Comparison of ENCODE assay signal across 11 cellular contexts in the genomic region with DNA sequence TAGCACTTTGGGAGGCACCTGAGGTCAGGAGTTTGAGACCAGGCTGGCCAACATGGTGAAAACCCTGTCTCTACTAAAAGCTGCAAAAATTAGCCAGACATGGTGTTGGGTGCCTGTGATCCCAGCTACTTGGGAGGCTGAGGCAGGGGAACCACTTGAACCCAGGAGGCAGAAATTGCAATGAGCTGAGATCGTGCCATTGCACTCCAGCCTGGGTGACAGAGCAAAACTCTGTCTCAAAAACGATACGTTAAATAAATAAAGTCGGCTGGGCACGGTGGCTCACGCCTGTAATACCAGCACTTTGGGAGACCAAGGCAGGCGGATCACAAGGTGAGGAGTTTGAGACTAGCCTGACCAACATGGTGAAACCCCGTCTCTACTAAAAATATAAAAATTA. TPM values are rescaled to one million over a fixed set of nuclear protein-coding genes. Genes with fewer than 3 reads are reported as not detected.
"Had no signal": no experiment of that assay in that cellular context is flagged by ENCODE, and none has a peak within 500 bp of the region (broad histone marks: within the 10 kb centered on the region; RNA-seq: fewer than 3 reads in every experiment).

No MANE protein-coding gene starts in this region.

RNA-seq across cellular contexts. Expression of gene SLC23A1, which starts 27.2 kb away (rescaled TPM):
- total RNA-seq: subcutaneous adipose tissue, temporal lobe, testis, thoracic aorta, thyroid gland, tibial nerve, upper lobe of right lung, urinary bladder, vagina had no signal
- polyA plus RNA-seq: stomach, urinary bladder had no signal

RNA-seq across cellular contexts. Expression of gene MZB1, which starts 33.8 kb away (rescaled TPM):
- total RNA-seq: suprapubic skin, temporal lobe, thoracic aorta, vagina had no signal
